12 cellular contexts compared by ENCODE assay signal in genomic region chr17:27217631-27218030, GRCh38.
DNase-seq lines count a peak whose midpoint lies in the region; ATAC-seq, FAIRE-seq and TF ChIP-seq lines count a peak whose summit lies in the region.
"Had no signal": no experiment of that assay in that cellular context is flagged by ENCODE, and none has a peak within 500 bp of the region (broad histone marks: within the 10 kb centered on the region; RNA-seq: fewer than 3 reads in every experiment).

No MANE protein-coding gene starts in this region.

- peak overlapping the region; percentile 69 for H3K27ac Mint-ChIP-seq in activated naive CD8-positive, alpha-beta T cell treated with anti-CD3 and anti-CD28 coated beads for 36 hours

- TF ChIP-seq POLR2A in GM12892 (IDR thresholded peaks at IDR 0.05; ENCODE audit: low read depth, low read length) (no peak), uterus (IDR thresholded peaks at IDR 0.05) (no peak)

- no peaks in the 10 kb centered on the region for H3K9me3 ChIP-seq in uterus

- DNase-seq in GM12892 (ENCODE audit: insufficient read length): no peak
- DNase-seq in activated naive CD8-positive, alpha-beta T cell treated with anti-CD3 and anti-CD28 coated beads for 36 hours: no peak
- DNase-seq in uterus: no peak
- DNase-seq in NCI-H2107 (lab: John Stamatoyannopoulos, UW): no peak
- no peak for DNase-seq in ureter (ENCODE audit: low spot score)
- no peak for DNase-seq in activated CD4-positive, alpha-beta T cell treated with anti-CD3 and anti-CD28 coated beads, Interleukin-2, amount 50 U/mL, for 1 hour
- DNase-seq: erythroblast; stimulated activated CD4-positive, alpha-beta T cell treated with anti-CD3 and anti-CD28 coated beads, Interleukin-2, amount 100 ng/mL, for 24 hours had no signal

- H3K27me3 Mint-ChIP-seq in activated naive CD8-positive, alpha-beta T cell treated with anti-CD3 and anti-CD28 coated beads for 36 hours: no peaks in the 10 kb centered on the region

- H3K36me3 Mint-ChIP-seq in activated naive CD8-positive, alpha-beta T cell treated with anti-CD3 and anti-CD28 coated beads for 36 hours: no peaks in the 10 kb centered on the region

- no peaks in the 10 kb centered on the region for H3K27me3 ChIP-seq in uterus

- no peak overlapping the region for H3K4me3 ChIP-seq in uterus

- TF ChIP-seq CTCF in uterus (IDR thresholded peaks at IDR 0.05): no peak

- no peaks in the 10 kb centered on the region for H3K4me1 Mint-ChIP-seq in activated naive CD8-positive, alpha-beta T cell treated with anti-CD3 and anti-CD28 coated beads for 36 hours

- H3K4me3 Mint-ChIP-seq in activated naive CD8-positive, alpha-beta T cell treated with anti-CD3 and anti-CD28 coated beads for 36 hours: no peak overlapping the region

- H3K27ac ChIP-seq in uterus: no peak overlapping the region

- peak; percentile 98 for FAIRE-seq in GM12892 (lab: Jason Lieb, UNC)
- FAIRE-seq: HTR-8/SVneo, RCC 7860 had no signal

- H3K36me3 ChIP-seq in uterus: no peaks in the 10 kb centered on the region

- H3K9me3 Mint-ChIP-seq in activated naive CD8-positive, alpha-beta T cell treated with anti-CD3 and anti-CD28 coated beads for 36 hours: no peaks in the 10 kb centered on the region

- intact Hi-C loops in uterus (cut with DNase I; ENCODE audit: low total_unique reads): no loop called here

- H3K4me1 ChIP-seq in uterus: no peaks in the 10 kb centered on the region

- ATAC-seq in GM19468 (IDR thresholded peaks at IDR 0.05; ENCODE audit: extremely low read depth, unreplicated experiment) (peak; percentile 65), HG03103 (IDR thresholded peaks at IDR 0.05; ENCODE audit: low read depth, unreplicated experiment) (peak; percentile 48)
